Comparison of ENCODE assay signal across 8 cellular contexts in the genomic region with DNA sequence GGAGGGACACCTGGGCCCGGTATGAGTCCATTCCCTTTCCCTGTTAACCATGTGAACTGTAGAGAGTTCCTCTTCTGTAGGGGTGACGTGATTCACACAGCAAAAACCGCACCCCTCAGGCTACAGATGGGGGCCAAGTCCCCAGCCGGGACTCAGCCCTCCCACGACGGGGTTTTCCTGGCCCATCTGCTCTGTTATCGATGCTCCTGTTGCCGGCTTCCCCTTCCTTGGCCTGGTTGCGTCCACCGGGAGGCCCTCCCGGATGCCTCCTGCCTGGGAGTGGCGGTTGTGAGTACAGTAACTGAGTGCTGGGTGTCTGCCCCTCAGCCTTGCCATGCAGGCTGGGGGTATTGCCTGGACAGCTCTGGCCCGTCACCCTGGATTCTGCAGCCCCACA. TPM values are rescaled to one million over a fixed set of nuclear protein-coding genes. Genes with fewer than 3 reads are reported as not detected.
DNase-seq lines count a peak whose midpoint lies in the region; ATAC-seq and TF ChIP-seq lines count a peak whose summit lies in the region.

No MANE protein-coding gene starts in this region.

- H3K4me2 ChIP-seq in mammary epithelial cell (ENCODE audit: insufficient read depth, low read depth, low read length) = peak overlapping the region; percentile 94

- peaks cover 39% of the 10 kb centered on the region for H3K79me2 ChIP-seq in mammary epithelial cell (ENCODE audit: insufficient read depth, low read length)

- H3K27me3 ChIP-seq in mammary epithelial cell (ENCODE audit: insufficient read depth, low read length) = no peaks in the 10 kb centered on the region
- H3K27me3 ChIP-seq in mononuclear cell (ENCODE audit: insufficient read depth, low read length) = peaks cover 12% of the 10 kb centered on the region

- DNase-seq in NCI-H2171 treated with DMSO at 0.1 percent for 48 hours (lab: John Stamatoyannopoulos, UW) (peak; percentile 50), NCI-H2171 (lab: John Stamatoyannopoulos, UW) (no peak), mammary epithelial cell (peak; percentile 64), lower leg skin (ENCODE audit: low spot score in 2 of 2) (no peak)

- H3K4me1 ChIP-seq in mammary epithelial cell (ENCODE audit: insufficient read depth, low read length) (peaks cover 34% of the 10 kb centered on the region), mononuclear cell (ENCODE audit: insufficient read depth, low read length) (peaks cover 21% of the 10 kb centered on the region)

- in situ Hi-C loops in mammary epithelial cell (cut with MboI; ENCODE audit: low sequenced_read_pairs in 2 of 2) = loop anchor here (5.0 to 10.0 kb wide), 3 partner anchors 227 to 473 kb away; no protein-coding TSS in a partner anchor

- peak overlapping the region; percentile 91 for H2AFZ ChIP-seq in mammary epithelial cell (ENCODE audit: low read depth, low read length)

- peak overlapping the region; percentile 29 for H3K9ac ChIP-seq in mammary epithelial cell (ENCODE audit: insufficient read depth, low read length)

- dilution Hi-C loops in mammary epithelial cell (cut with HindIII; ENCODE audit: low sequenced_read_pairs) = no loop called here

- H3K9me3 Mint-ChIP-seq in stimulated activated memory B cell treated with anti-CD40 and anti-IgM and Interleukin-4, amounts not matched to agents 10 μg/mL and 1 μg/mL and 100 μg/mL, for 72 hours = no peaks in the 10 kb centered on the region

- WGBS in mammary epithelial cell (ENCODE audit: low coverage, missing lambda C conversion rate) = 6% methylated on average over 13 of the region's 13 CpGs
- 5% methylated on average over 12 of the region's 13 CpGs for WGBS in lower leg skin, 2 donors

- no peaks in the 10 kb centered on the region for H3K9me3 ChIP-seq in mammary epithelial cell (replicated peaks; ENCODE audit: insufficient read depth, low read length)
- no peaks in the 10 kb centered on the region for H3K9me3 ChIP-seq in mononuclear cell (ENCODE audit: low read depth, low read length)

- peak; percentile 45; the same call in 1 of the 2 replicates for TF ChIP-seq POLR2A in Raji (IDR thresholded peaks at IDR 0.05; ENCODE audit: insufficient read depth, low read depth, low read length)
- no peak for TF ChIP-seq POLR2A in lower leg skin (IDR thresholded peaks at IDR 0.05)

- H3K27me3 Mint-ChIP-seq in stimulated activated memory B cell treated with anti-CD40 and anti-IgM and Interleukin-4, amounts not matched to agents 10 μg/mL and 1 μg/mL and 100 μg/mL, for 72 hours = peaks cover 36% of the 10 kb centered on the region

- no peaks in the 10 kb centered on the region for H3K36me3 ChIP-seq in mammary epithelial cell (ENCODE audit: insufficient read depth, low read length)

- CTCF ChIA-PET in mammary epithelial cell (lab: Charles Lee; ENCODE audit: low non-redundant PET) = interaction anchor here (0.7 kb wide), 1 partner anchor 263 kb away, joined by 4 read pairs; no protein-coding TSS in a partner anchor

- H3K4me3 ChIP-seq in mammary epithelial cell (replicated peaks in 1 of 3; ENCODE audit: insufficient read depth in 1 of 3, low read depth in 2 of 3, low read length in 3 of 3) (peak overlapping the region in 2 of 3 experiments; percentile 50 to 63), mononuclear cell (ENCODE audit: low read length) (peak overlapping the region; percentile 34), lower leg skin (ENCODE audit: low read depth, poor library complexity, severe bottlenecking) (no peak overlapping the region)

- peak overlapping the region; percentile 50 for H3K27ac ChIP-seq in mammary epithelial cell (ENCODE audit: insufficient read depth, low read depth, low read length)

- no TSS peak for BruUV-seq in mammary epithelial cell (replicated peaks; lab: Mats Ljungman, UMichigan)

- TF ChIP-seq CTCF in mammary epithelial cell (conservative IDR thresholded peaks at IDR 0.05 in 1 of 2, IDR thresholded peaks at IDR 0.05 in 1 of 2; ENCODE audit: extremely low read depth in 1 of 2, insufficient read depth in 1 of 2, low read depth in 1 of 2, low read length in 2 of 2) (no peak), lower leg skin (IDR thresholded peaks at IDR 0.05) (no peak)

- peak; percentile 19 for ATAC-seq in HG02943 (IDR thresholded peaks at IDR 0.05; ENCODE audit: low read depth, unreplicated experiment)
- ATAC-seq in stimulated activated memory B cell treated with anti-CD40 and anti-IgM and Interleukin-4, amounts not matched to agents 10 μg/mL and 1 μg/mL and 100 μg/mL, for 72 hours = peak; percentile 80

- peaks cover 4% of the 10 kb centered on the region for H4K20me1 ChIP-seq in mammary epithelial cell (ENCODE audit: insufficient read depth, low read length)

- H3K4me1 Mint-ChIP-seq in stimulated activated memory B cell treated with anti-CD40 and anti-IgM and Interleukin-4, amounts not matched to agents 10 μg/mL and 1 μg/mL and 100 μg/mL, for 72 hours = peaks cover 55% of the 10 kb centered on the region

- intact Hi-C loops in mammary epithelial cell (cut with micrococcal nuclease) = loop anchor here (1.0 to 2.0 kb wide), 6 partner anchors 123 to 562 kb away; no protein-coding TSS in a partner anchor
- intact Hi-C loops in lower leg skin (cut with DNase I; ENCODE audit: low total_unique reads) = loop anchor here (5.0 to 10.0 kb wide), 3 partner anchors 230 to 563 kb away; no protein-coding TSS in a partner anchor

- peak overlapping the region; percentile 88 for H3K27ac Mint-ChIP-seq in stimulated activated memory B cell treated with anti-CD40 and anti-IgM and Interleukin-4, amounts not matched to agents 10 μg/mL and 1 μg/mL and 100 μg/mL, for 72 hours

- H3K4me3 Mint-ChIP-seq in stimulated activated memory B cell treated with anti-CD40 and anti-IgM and Interleukin-4, amounts not matched to agents 10 μg/mL and 1 μg/mL and 100 μg/mL, for 72 hours = peak overlapping the region; percentile 84

- no peaks in the 10 kb centered on the region for H3K36me3 Mint-ChIP-seq in stimulated activated memory B cell treated with anti-CD40 and anti-IgM and Interleukin-4, amounts not matched to agents 10 μg/mL and 1 μg/mL and 100 μg/mL, for 72 hours

RNA-seq across cellular contexts. Expression of a gene that starts 0.8 kb away (rescaled TPM):
- total RNA-seq in mammary epithelial cell (100 to 1,000 TPM; 104 to 156 TPM), mononuclear cell (6.1 TPM), lower leg skin (10 to 100 TPM; 35.8 to 44.9 (median 39.7) TPM)
- polyA plus RNA-seq in mammary epithelial cell = 82.4 TPM
- 125 TPM for polyA minus RNA-seq in mammary epithelial cell

Comparison
In these comparisons a context has a peak if more than half of its experiments do, and no peak if none do; other contexts are left out.
1. DNase-seq: peak in NCI-H2171 treated with DMSO at 0.1 percent for 48 hours (single experiment) and mammary epithelial cell (single experiment); none in NCI-H2171 (single experiment) and lower leg skin (0 of 2).